In the genomic region with DNA sequence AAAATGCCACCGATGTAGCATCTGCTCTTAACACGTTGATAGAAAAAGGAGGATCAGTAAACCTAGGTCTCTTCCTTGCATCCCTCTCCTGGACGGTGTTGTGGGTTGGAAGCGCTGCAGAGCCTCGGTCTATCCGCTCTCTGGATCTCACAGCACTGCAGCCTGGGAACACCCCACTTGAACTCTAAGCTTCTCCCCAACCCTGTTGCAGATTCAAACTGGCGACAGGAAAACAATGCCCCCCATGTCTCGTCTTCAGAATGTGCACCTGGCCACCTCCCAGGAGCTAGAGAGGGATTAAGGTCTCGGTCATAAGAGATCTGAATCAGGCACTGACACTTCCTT, we compare ENCODE assay signal across 1 cellular context.
TF ChIP-seq lines count a peak whose summit lies in the region.

No MANE protein-coding gene starts in this region.

TF ChIP-seq in H1, 55 proteins besides CTCF, POLR2A, EP300 and RAD21:
- TF ChIP-seq HDAC2 (IDR thresholded peaks at IDR 0.05; ENCODE audit: borderline replicate concordance in 1 of 2, low read depth in 2 of 2, low read length in 2 of 2): no peak
- TF ChIP-seq RBBP5 (IDR thresholded peaks at IDR 0.05; ENCODE audit: borderline replicate concordance, low read depth, low read length): 0 out of 2 replicates have a peak, but pooled peaks have one; percentile 62
- TF ChIP-seq SP1 (IDR thresholded peaks at IDR 0.05; ENCODE audit: low read depth, low read length): no peak
- no peak for TF ChIP-seq EGR1 (IDR thresholded peaks at IDR 0.05; ENCODE audit: borderline replicate concordance, low read depth, low read length)
TF ChIP-seq in H1: peak in this region for 1.
